ENCODE assay signal across 17 cellular contexts in the genomic region with DNA sequence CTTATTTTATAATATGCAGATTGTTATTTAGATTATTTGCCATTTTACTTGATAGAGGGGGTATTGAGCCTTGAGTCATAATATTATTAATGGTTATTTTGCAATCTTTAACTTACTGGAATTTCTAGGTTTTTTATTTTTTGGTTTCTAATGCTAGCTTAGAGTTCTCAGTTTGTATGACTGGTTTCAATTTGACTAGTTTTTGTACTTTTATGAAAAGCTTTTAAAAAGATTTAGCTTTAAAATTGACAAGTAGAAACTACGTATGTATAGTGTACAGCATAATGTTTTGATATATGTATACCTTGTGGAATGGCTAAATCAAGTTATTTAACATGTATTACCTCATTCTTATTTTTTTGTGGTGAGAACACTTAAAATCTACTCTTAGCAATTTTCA. TPM values are rescaled to one million over a fixed set of nuclear protein-coding genes. Genes with fewer than 3 reads are reported as not detected.
DNase-seq lines count a peak whose midpoint lies in the region; ATAC-seq and TF ChIP-seq lines count a peak whose summit lies in the region.
"Had no signal": no experiment of that assay in that cellular context is flagged by ENCODE, and none has a peak within 500 bp of the region (broad histone marks: within the 10 kb centered on the region; RNA-seq: fewer than 3 reads in every experiment).

No MANE protein-coding gene starts in this region.

- no peaks in the 10 kb centered on the region for H3K9me3 Mint-ChIP-seq in stimulated activated memory B cell treated with anti-CD40 and anti-IgM and Interleukin-4, amounts not matched to agents 10 μg/mL and 1 μg/mL and 100 μg/mL, for 72 hours
- H3K9me3 Mint-ChIP-seq: T-helper 2 cell treated with Interferon-gamma antibody and Interleukin-4, amounts not matched to agents 5 μg/mL and 100 μg/mL, for 36 hours had no signal

- no peak for TF ChIP-seq POLR2A in lower leg skin (IDR thresholded peaks at IDR 0.05)

- peaks cover 22% of the 10 kb centered on the region for H3K4me1 Mint-ChIP-seq in stimulated activated memory B cell treated with anti-CD40 and anti-IgM and Interleukin-4, amounts not matched to agents 10 μg/mL and 1 μg/mL and 100 μg/mL, for 72 hours

- no peaks in the 10 kb centered on the region for H3K27me3 Mint-ChIP-seq in stimulated activated memory B cell treated with anti-CD40 and anti-IgM and Interleukin-4, amounts not matched to agents 10 μg/mL and 1 μg/mL and 100 μg/mL, for 72 hours

- DNase-seq in ecto neural progenitor cell (ENCODE audit: low spot score) (no peak), lower leg skin (ENCODE audit: low spot score in 2 of 2) (no peak)
- no peak for DNase-seq in activated CD4-positive, alpha-beta T cell treated with anti-CD3 and anti-CD28 coated beads for 48 hours
- DNase-seq: activated gamma-delta T cell treated with Interleukin-2 at 50 U/mL for 16 hours; effector CD4-positive, alpha-beta T cell; hypothalamus; left cardiac atrium; MG63; psoas muscle; RPMI8226; thyroid gland had no signal

- no peak overlapping the region for H3K4me3 ChIP-seq in lower leg skin (ENCODE audit: low read depth, poor library complexity, severe bottlenecking)
- H3K4me3 ChIP-seq: MG63, psoas muscle, thyroid gland had no signal

- H3K36me3 Mint-ChIP-seq in stimulated activated memory B cell treated with anti-CD40 and anti-IgM and Interleukin-4, amounts not matched to agents 10 μg/mL and 1 μg/mL and 100 μg/mL, for 72 hours, result peaks cover 52% of the 10 kb centered on the region

- intact Hi-C loops in lower leg skin (cut with DNase I; ENCODE audit: low total_unique reads), result no loop called here

- peak; percentile 55 for ATAC-seq in GM18498 (IDR thresholded peaks at IDR 0.05; ENCODE audit: unreplicated experiment)
- ATAC-seq in GM19438 (IDR thresholded peaks at IDR 0.05; ENCODE audit: low read depth, unreplicated experiment), result peak; percentile 66
- peak; percentile 56 for ATAC-seq in HG02678 (IDR thresholded peaks at IDR 0.05; ENCODE audit: unreplicated experiment)
- peak; percentile 49 for ATAC-seq in HG03565 (IDR thresholded peaks at IDR 0.05; ENCODE audit: unreplicated experiment)
- ATAC-seq in stimulated activated memory B cell treated with anti-CD40 and anti-IgM and Interleukin-4, amounts not matched to agents 10 μg/mL and 1 μg/mL and 100 μg/mL, for 72 hours, result no peak
- ATAC-seq: left cardiac atrium, psoas muscle had no signal

- H3K27ac Mint-ChIP-seq in stimulated activated memory B cell treated with anti-CD40 and anti-IgM and Interleukin-4, amounts not matched to agents 10 μg/mL and 1 μg/mL and 100 μg/mL, for 72 hours, result no peak overlapping the region
- H3K27ac Mint-ChIP-seq: T-helper 2 cell treated with Interferon-gamma antibody and Interleukin-4, amounts not matched to agents 5 μg/mL and 100 μg/mL, for 36 hours had no signal

- H3K4me3 Mint-ChIP-seq in stimulated activated memory B cell treated with anti-CD40 and anti-IgM and Interleukin-4, amounts not matched to agents 10 μg/mL and 1 μg/mL and 100 μg/mL, for 72 hours, result no peak overlapping the region
- H3K4me3 Mint-ChIP-seq: T-helper 2 cell treated with Interferon-gamma antibody and Interleukin-4, amounts not matched to agents 5 μg/mL and 100 μg/mL, for 36 hours had no signal

- TF ChIP-seq CTCF in lower leg skin (IDR thresholded peaks at IDR 0.05), result no peak

- 96 to 97% methylated on average over 1 of the region's 1 CpG for WGBS in lower leg skin, 2 donors

RNA-seq across cellular contexts. Expression of a gene that starts 41.5 kb away (rescaled TPM):
- 10 to 100 TPM; 55.8 to 85.6 (median 59.9) TPM for total RNA-seq in lower leg skin
